18 cellular contexts compared by ENCODE assay signal in genomic region chr4:41305486-41305885, GRCh38. TPM values are rescaled to one million over a fixed set of nuclear protein-coding genes. Genes with fewer than 3 reads are reported as not detected.
DNase-seq lines count a peak whose midpoint lies in the region; ATAC-seq lines count a peak whose summit lies in the region.
"Had no signal": no experiment of that assay in that cellular context is flagged by ENCODE, and none has a peak within 500 bp of the region (broad histone marks: within the 10 kb centered on the region; RNA-seq: fewer than 3 reads in every experiment).

No MANE protein-coding gene starts in this region.

- no peaks in the 10 kb centered on the region for H3K9me3 Mint-ChIP-seq in activated CD4-positive, alpha-beta T cell treated with anti-CD3 and anti-CD28 coated beads, Interleukin-2, amount 10 ng/mL, durations not matched to agents 24 days and 14 days

- H3K27ac Mint-ChIP-seq in activated CD4-positive, alpha-beta T cell treated with anti-CD3 and anti-CD28 coated beads, Interleukin-2, amount 10 ng/mL, durations not matched to agents 24 days and 14 days = no peak overlapping the region
- H3K27ac Mint-ChIP-seq: B cell, T-helper 17 cell had no signal

- H3K27me3 Mint-ChIP-seq in activated CD4-positive, alpha-beta T cell treated with anti-CD3 and anti-CD28 coated beads, Interleukin-2, amount 10 ng/mL, durations not matched to agents 24 days and 14 days = no peaks in the 10 kb centered on the region
- H3K27me3 Mint-ChIP-seq: CD4-positive, CD25-positive, alpha-beta regulatory T cell had no signal

- H3K4me1 Mint-ChIP-seq in activated CD4-positive, alpha-beta T cell treated with anti-CD3 and anti-CD28 coated beads, Interleukin-2, amount 10 ng/mL, durations not matched to agents 24 days and 14 days = no peaks in the 10 kb centered on the region
- H3K4me1 Mint-ChIP-seq: B cell; CD4-positive, CD25-positive, alpha-beta regulatory T cell; T-helper 17 cell had no signal

- intact Hi-C loops in activated CD4-positive, alpha-beta T cell treated with anti-CD3 and anti-CD28 coated beads, Interleukin-2, amount 10 ng/mL, durations not matched to agents 24 days and 14 days (cut with micrococcal nuclease) = no loop called here

- no peaks in the 10 kb centered on the region for H3K36me3 Mint-ChIP-seq in activated CD4-positive, alpha-beta T cell treated with anti-CD3 and anti-CD28 coated beads, Interleukin-2, amount 10 ng/mL, durations not matched to agents 24 days and 14 days (ENCODE audit: low read depth)
- H3K36me3 Mint-ChIP-seq: CD4-positive, CD25-positive, alpha-beta regulatory T cell had no signal

- DNase-seq in DMS 273 treated with DMSO at 0.1 percent for 48 hours (lab: John Stamatoyannopoulos, UW) (peak; percentile 19), NCI-H1694 treated with DMSO at 0.1 percent for 48 hours (lab: John Stamatoyannopoulos, UW) (peak; percentile 23), NCI-H774 (lab: John Stamatoyannopoulos, UW) (peak; percentile 23), kidney tubule cell (ENCODE audit: low spot score) (peak; percentile 20), hepatic stellate cell (ENCODE audit: low spot score) (no peak), NCI-H2107 treated with DMSO at 0.1 percent for 48 hours (lab: John Stamatoyannopoulos, UW; ENCODE audit: unreplicated experiment) (no peak)
- no peak for DNase-seq in activated CD4-positive, alpha-beta T cell treated with anti-CD3 and anti-CD28 coated beads, Interleukin-2, amount 10 ng/mL, durations not matched to agents 24 days and 14 days
- DNase-seq: Caco-2; CD4-positive, CD25-positive, alpha-beta regulatory T cell; DMS79; NCI-H146; NCI-H226; NCI-H748 treated with DMSO at 0.1 percent for 48 hours; SHP77 treated with DMSO at 0.1 percent for 48 hours; T-helper 17 cell had no signal

- ATAC-seq in GM19395 (IDR thresholded peaks at IDR 0.05; ENCODE audit: unreplicated experiment) = no peak
- ATAC-seq: HCT116, T-helper 17 cell had no signal

- no peak overlapping the region for H3K4me3 Mint-ChIP-seq in activated CD4-positive, alpha-beta T cell treated with anti-CD3 and anti-CD28 coated beads, Interleukin-2, amount 10 ng/mL, durations not matched to agents 24 days and 14 days
- H3K4me3 Mint-ChIP-seq: B cell; CD4-positive, CD25-positive, alpha-beta regulatory T cell; T-helper 17 cell had no signal

RNA-seq across cellular contexts. Expression of gene UCHL1, which starts 48.8 kb away (rescaled TPM):
- 0.26 and 0.35 TPM in 2 replicates for total RNA-seq in activated CD4-positive, alpha-beta T cell treated with anti-CD3 and anti-CD28 coated beads, Interleukin-2, amount 10 ng/mL, durations not matched to agents 24 days and 14 days
- total RNA-seq: CD4-positive, CD25-positive, alpha-beta regulatory T cell; T-helper 17 cell had no signal

Comparison
In these comparisons a context has a peak if more than half of its experiments do, and no peak if none do; other contexts are left out.
1. DNase-seq: peak in DMS 273 treated with DMSO at 0.1 percent for 48 hours (single experiment), NCI-H1694 treated with DMSO at 0.1 percent for 48 hours (single experiment), NCI-H774 (single experiment) and kidney tubule cell (single experiment); none in hepatic stellate cell (single experiment), activated CD4-positive, alpha-beta T cell treated with anti-CD3 and anti-CD28 coated beads, Interleukin-2, amount 10 ng/mL, durations not matched to agents 24 days and 14 days (single experiment) and NCI-H2107 treated with DMSO at 0.1 percent for 48 hours (single experiment).